ENCODE assay signal across 10 cellular contexts in the genomic region with DNA sequence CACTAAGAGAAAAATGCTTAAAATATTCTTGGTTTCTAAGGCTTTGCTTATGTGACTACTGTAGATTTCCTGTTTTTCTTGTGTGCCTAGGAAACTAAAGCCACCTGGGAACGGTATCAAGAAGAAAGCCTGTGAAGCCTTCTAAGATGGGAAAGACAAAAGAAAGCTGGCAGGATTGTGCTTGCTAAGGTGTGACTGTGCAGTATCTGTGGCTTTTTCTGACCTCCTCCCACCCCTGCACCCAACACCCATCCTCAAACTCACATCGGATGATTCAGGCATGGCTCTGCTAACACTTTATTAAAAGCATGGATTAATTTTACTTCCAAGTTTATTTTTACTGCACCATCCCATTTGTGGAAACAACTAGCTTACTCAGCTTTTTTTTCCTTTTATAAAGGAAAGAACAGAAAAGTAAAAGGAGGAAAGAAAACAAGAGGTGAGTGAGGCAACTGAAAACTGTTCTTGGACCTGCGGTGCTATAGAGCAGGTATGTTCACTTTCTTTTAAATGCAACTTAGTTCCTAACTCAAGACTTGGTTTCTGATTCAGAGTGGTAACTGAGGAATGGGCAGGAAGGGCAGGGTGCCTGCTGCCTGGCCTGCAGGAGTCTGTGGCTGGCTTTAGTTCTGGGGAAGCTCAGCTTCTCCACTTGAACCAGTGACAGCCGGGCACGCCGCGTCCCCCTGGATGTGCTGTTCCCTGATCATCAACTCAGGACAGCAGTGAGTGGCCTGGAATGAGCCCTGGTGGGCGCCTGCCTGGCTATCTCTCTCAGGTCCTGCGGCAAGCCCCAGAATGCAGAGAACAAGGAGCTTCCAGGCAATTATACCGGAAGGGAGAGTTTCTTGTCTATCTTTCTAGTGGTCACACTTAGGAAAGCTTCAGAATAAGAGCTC. TPM values are rescaled to one million over a fixed set of nuclear protein-coding genes. Genes with fewer than 3 reads are reported as not detected.
DNase-seq lines count a peak whose midpoint lies in the region; ATAC-seq, FAIRE-seq and TF ChIP-seq lines count a peak whose summit lies in the region.
"Had no signal": no experiment of that assay in that cellular context is flagged by ENCODE, and none has a peak within 500 bp of the region (broad histone marks: within the 10 kb centered on the region; RNA-seq: fewer than 3 reads in every experiment).

GBP6 (plus strand) TSS at position 422 of the 899 bp plus-strand sequence. CDS start 4,493 bp downstream, outside the sequence.

- no peak within 1 kb of the TSS for H3K4me2 ChIP-seq in PC-9

- TF ChIP-seq CTCF in CD8-positive, alpha-beta T cell (IDR thresholded peaks at IDR 0.05): no peak
- TF ChIP-seq CTCF in PC-9 (conservative IDR thresholded peaks at IDR 0.05) (no peak), heart right ventricle (IDR thresholded peaks at IDR 0.05) (no peak)

- peaks cover 2% of the 10 kb centered on the region; the same call in 1 of the 2 replicates for H3K9me2 ChIP-seq in PC-9 (ENCODE audit: insufficient read depth)

- no peaks in the 10 kb centered on the region for H3K27me3 ChIP-seq in CD8-positive, alpha-beta T cell (ENCODE audit: insufficient read depth, low read length)
- H3K27me3 ChIP-seq in PC-9 (ENCODE audit: insufficient read depth, low read depth) (no peaks in the 10 kb centered on the region), heart right ventricle (no peaks in the 10 kb centered on the region)

- H3K4me1 Mint-ChIP-seq in CD8-positive, alpha-beta T cell (ENCODE audit: low read depth): peaks cover 9% of the 10 kb centered on the region

- intact Hi-C loops in CD8-positive, alpha-beta T cell (cut with DNase I, micrococcal nuclease): no loop called here
- intact Hi-C loops in PC-9 (cut with micrococcal nuclease; ENCODE audit: unreplicated experiment): no loop called here
- intact Hi-C loops in heart right ventricle (cut with DNase I): loop anchor here in 2 of 10 donors (5.0 to 10.0 kb wide), 2 partner anchors 91 to 93 kb away; no protein-coding TSS in a partner anchor

- H3K27ac Mint-ChIP-seq in CD8-positive, alpha-beta T cell: peak within 1 kb of the TSS; percentile 12

- FAIRE-seq in HTR-8/SVneo (lab: Jason Lieb, UNC): no peak

- H3K36me3 Mint-ChIP-seq in CD8-positive, alpha-beta T cell: no peaks in the 10 kb centered on the region

- no peak for ATAC-seq in CD8-positive, alpha-beta T cell
- peak; percentile 17 for ATAC-seq in GM21526 (IDR thresholded peaks at IDR 0.05; ENCODE audit: low FRiP score, unreplicated experiment)
- ATAC-seq in heart right ventricle: peak in 7 of 8 donors; percentile 20 to 96 (median 61)

- H3K9me3 Mint-ChIP-seq in CD8-positive, alpha-beta T cell: no peaks in the 10 kb centered on the region

- H3K36me3 ChIP-seq in CD8-positive, alpha-beta T cell (ENCODE audit: insufficient read depth, low read length): no peaks in the 10 kb centered on the region
- H3K36me3 ChIP-seq in PC-9 (ENCODE audit: low read depth) (no peaks in the 10 kb centered on the region), heart right ventricle (no peaks in the 10 kb centered on the region)

- H3K79me2 ChIP-seq in PC-9 (ENCODE audit: low read depth): no peaks in the 10 kb centered on the region

- no peaks in the 10 kb centered on the region for H4K20me1 ChIP-seq in PC-9 (ENCODE audit: insufficient read depth)

- TSS peak; percentile 80 for BruUV-seq in PC-9 (replicated peaks; lab: Mats Ljungman, UMichigan)

- no peaks in the 10 kb centered on the region for H3K27me3 Mint-ChIP-seq in CD8-positive, alpha-beta T cell (ENCODE audit: low read depth)

- H2AFZ ChIP-seq in PC-9: no peak within 1 kb of the TSS

- no peaks in the 10 kb centered on the region for H3F3A ChIP-seq in PC-9 (ENCODE audit: insufficient read depth, low read depth)

- CTCF ChIA-PET in CD8-positive, alpha-beta T cell (lab: Charles Lee): interaction anchor here (0.9 to 2.8 kb wide), 7 partner anchors 278 to 390 kb away, joined by 3 to 18 read pairs (median 4); no protein-coding TSS in a partner anchor
- CTCF ChIA-PET in PC-9 (lab: Charles Lee): interaction anchor here (0.6 to 0.7 kb wide), 2 partner anchors 379 to 624 kb away, joined by 3 read pairs; no protein-coding TSS in a partner anchor

- no peak within 1 kb of the TSS for H3K4me3 Mint-ChIP-seq in CD8-positive, alpha-beta T cell

- DNase-seq in CD8-positive, alpha-beta T cell: no peak
- DNase-seq in PC-9: peak in 1 of 2 experiments; percentile 31
- DNase-seq in heart right ventricle: peak in 1 of 2 donors; percentile 25
- DNase-seq in activated effector memory CD4-positive, alpha-beta T cell treated with Interleukin-2 at 50 U/mL for 16 hours: no peak
- no peak for DNase-seq in NCI-H1930 (lab: John Stamatoyannopoulos, UW)
- DNase-seq in HTR-8/SVneo (ENCODE audit: insufficient read length, low spot score): no peak
- no peak for DNase-seq in HUDEP-2 (lab: John Stamatoyannopoulos, UW; ENCODE audit: unreplicated experiment in 76 of 76)
- DNase-seq: amniotic stem cell had no signal

- POLR2A ChIA-PET in CD8-positive, alpha-beta T cell (lab: Charles Lee): no interaction called here
- POLR2A ChIA-PET in PC-9 (lab: Charles Lee; ENCODE audit: unreplicated experiment): interaction anchor here (0.6 kb wide), 2 partner anchors 28 to 610 kb away, joined by 3 to 5 read pairs; no protein-coding TSS in a partner anchor

- H3K9me3 ChIP-seq in CD8-positive, alpha-beta T cell (ENCODE audit: low read length): no peaks in the 10 kb centered on the region
- H3K9me3 ChIP-seq in PC-9 (ENCODE audit: insufficient read depth, low read depth): no peaks in the 10 kb centered on the region
- H3K9me3 ChIP-seq in heart right ventricle: no peaks in the 10 kb centered on the region

- WGBS in heart right ventricle, 2 donors: 39 to 41% methylated on average over 10 of the region's 10 CpGs

- H3K27ac ChIP-seq in CD8-positive, alpha-beta T cell (ENCODE audit: low read depth, low read length): no peak within 1 kb of the TSS
- H3K27ac ChIP-seq in PC-9 (no peak within 1 kb of the TSS), heart right ventricle (peak within 1 kb of the TSS in 6 of 10 donors; percentile 4 to 40 (median 30))

- no peaks in the 10 kb centered on the region for H3K4me1 ChIP-seq in CD8-positive, alpha-beta T cell (ENCODE audit: insufficient read depth, low read length)
- H3K4me1 ChIP-seq in PC-9 (replicated peaks; ENCODE audit: insufficient read depth): 0 out of 2 replicates have a peak, but pooled peaks cover 6% of the 10 kb centered on the region
- H3K4me1 ChIP-seq in heart right ventricle: peaks cover 0 to 16% (median 15%) of the 10 kb centered on the region in 9 donors

- H3K4me3 ChIP-seq in CD8-positive, alpha-beta T cell (ENCODE audit: low read depth, low read length): no peak within 1 kb of the TSS
- H3K4me3 ChIP-seq in PC-9: no peak within 1 kb of the TSS
- peak within 1 kb of the TSS in 1 of 10 donors; percentile 1 for H3K4me3 ChIP-seq in heart right ventricle

RNA-seq across cellular contexts. Expression of gene GBP6, which starts in this region (rescaled TPM):
- total RNA-seq in CD8-positive, alpha-beta T cell: under 1 TPM; 0.14 to 0.22 TPM
- total RNA-seq in PC-9 (2021) (2.0 and 2.2 TPM in 2 replicates), heart right ventricle (under 1 TPM in 3 of 10 donors, not detected in 7; 0.08 to 0.14 (median 0.12) TPM)
- polyA plus RNA-seq in heart right ventricle: under 1 TPM in 1 of 2 donors, not detected in 1; 0.07 TPM
- total RNA-seq: RPMI7951 had no signal

Comparison
In these comparisons a context has a peak if more than half of its experiments do, and no peak if none do; other contexts are left out.
1. Peak in ATAC-seq and H3K27ac ChIP-seq in heart right ventricle; RNA of the gene not detected or under 1 TPM.